25 cellular contexts compared by ENCODE assay signal in the genomic region with DNA sequence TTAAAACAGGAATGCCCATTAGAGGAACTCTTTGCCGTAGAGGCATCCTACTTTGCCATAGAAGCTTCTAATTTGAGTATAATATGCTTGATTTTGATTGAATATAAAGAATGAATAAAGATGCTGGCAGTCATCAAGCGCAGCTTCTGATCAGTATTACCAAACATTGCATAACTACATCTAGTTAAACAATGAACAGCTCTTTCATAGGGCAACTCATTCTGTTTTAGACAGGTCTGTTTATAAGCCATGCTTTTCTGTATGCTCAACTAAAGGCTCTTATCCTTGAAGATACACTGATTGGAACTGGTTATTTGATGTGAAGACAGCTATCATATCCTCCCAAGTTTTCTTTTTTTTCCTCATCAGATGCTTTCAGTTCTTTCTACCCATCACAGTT.
"Had no signal": no experiment of that assay in that cellular context is flagged by ENCODE, and none has a peak within 500 bp of the region (broad histone marks: within the 10 kb centered on the region; RNA-seq: fewer than 3 reads in every experiment).

No MANE protein-coding gene starts in this region.

- H3K9ac ChIP-seq: neural progenitor cell had no signal

- H3K27ac ChIP-seq: neural progenitor cell, pancreas, prostate gland, skin epidermis, spleen, stomach, thoracic aorta, thyroid gland, tibial nerve, upper lobe of right lung, uterus had no signal

- H3K4me3 ChIP-seq: neural progenitor cell, pancreas, prostate gland, skin epidermis, smooth muscle cell, spleen, stomach, thoracic aorta, thyroid gland, tibial nerve, upper lobe of right lung, uterus had no signal

- H3K9me3 ChIP-seq: pancreas, prostate gland, spleen, stomach, thoracic aorta, thyroid gland, tibial nerve, upper lobe of right lung, uterus had no signal

- H3K36me3 ChIP-seq: neural progenitor cell, pancreas, uterus had no signal

- DNase-seq: naive thymus-derived CD4-positive, alpha-beta T cell; natural killer cell; occipital lobe; pancreas; right cardiac atrium; spleen; stimulated activated CD4-positive, alpha-beta T cell treated with anti-CD3 and anti-CD28 coated beads, Interleukin-12 subunit alpha, Interleukin-12 subunit beta, amount 100 ng/mL, for 4 hours; stimulated activated CD4-positive, alpha-beta T cell treated with anti-CD3 and anti-CD28 coated beads, Interleukin-1b, Interleukin-23, amount 100 ng/mL, for 48 hours; stimulated activated CD4-positive, alpha-beta T cell treated with anti-CD3 and anti-CD28 coated beads, Interleukin-4, amount 100 ng/mL, for 1 hour; stimulated activated CD4-positive, alpha-beta T cell treated with anti-CD3 and anti-CD28 coated beads, Interleukin-4, amount 100 ng/mL, for 4 hours; stimulated activated CD8-positive, alpha-beta memory T cell treated with anti-CD3 and anti-CD28 coated beads, Interleukin-4, amount 100 ng/mL, for 48 hours; stimulated activated naive CD4-positive, alpha-beta T cell; stomach; thyroid gland; trophoblast cell; upper lobe of right lung; uterus had no signal

- ATAC-seq: naive thymus-derived CD4-positive, alpha-beta T cell; natural killer cell; pancreas; right cardiac atrium; sciatic nerve; stimulated activated memory B cell treated with anti-CD40 and anti-IgM and Interleukin-4, amounts not matched to agents 10 μg/mL and 1 μg/mL and 100 μg/mL, for 72 hours; upper lobe of right lung had no signal

- H3K4me1 ChIP-seq: neural progenitor cell, pancreas, prostate gland, spleen, thyroid gland, tibial nerve, upper lobe of right lung, uterus had no signal

- FAIRE-seq: pancreas had no signal

- H3K27me3 ChIP-seq: neural progenitor cell, pancreas, spleen, stomach, thyroid gland, tibial nerve, upper lobe of right lung, uterus had no signal
